In genomic region chr2:214876815-214877214, GRCh38 we compare ENCODE assay signal across 28 cellular contexts.
"Had no signal": no experiment of that assay in that cellular context is flagged by ENCODE, and none has a peak within 500 bp of the region (broad histone marks: within the 10 kb centered on the region; RNA-seq: fewer than 3 reads in every experiment).

No MANE protein-coding gene starts in this region.

- H3K4me3 ChIP-seq: colonic mucosa, coronary artery, dorsolateral prefrontal cortex, esophagus muscularis mucosa, esophagus squamous epithelium, gastrocnemius medialis, gastroesophageal sphincter, heart left ventricle, heart right ventricle had no signal

- H3K27ac Mint-ChIP-seq: dendritic cell treated with granulocyte-macrophage colony-stimulating factor and Interleukin-4, amounts not matched to agents 40 ng/mL and 50 ng/mL, for 4 days; effector memory CD8-positive, alpha-beta T cell; endodermal cell had no signal

- H3K36me3 ChIP-seq: colonic mucosa, esophagus muscularis mucosa, esophagus squamous epithelium, gastrocnemius medialis, gastroesophageal sphincter, heart left ventricle, heart right ventricle had no signal

- H3K27me3 Mint-ChIP-seq: dendritic cell treated with granulocyte-macrophage colony-stimulating factor and Interleukin-4, amounts not matched to agents 40 ng/mL and 50 ng/mL, for 4 days had no signal

- H3K27me3 ChIP-seq: colonic mucosa, dorsolateral prefrontal cortex, esophagus muscularis mucosa, esophagus squamous epithelium, foreskin keratinocyte, gastrocnemius medialis, gastroesophageal sphincter, heart left ventricle, heart right ventricle had no signal

- ATAC-seq: effector memory CD8-positive, alpha-beta T cell; esophagus mucosa; foreskin keratinocyte; gastrocnemius medialis; gastroesophageal sphincter; heart left ventricle; heart right ventricle had no signal

- FAIRE-seq: colon, endometrium, endothelial cell of umbilical vein had no signal

- H3K9me3 ChIP-seq: colonic mucosa, esophagus squamous epithelium had no signal

- H3K4me1 ChIP-seq: colonic mucosa, esophagus muscularis mucosa, esophagus squamous epithelium, foreskin keratinocyte, gastrocnemius medialis, gastroesophageal sphincter, heart left ventricle, heart right ventricle had no signal

- H3K4me1 Mint-ChIP-seq: endodermal cell had no signal

- H3K4me3 Mint-ChIP-seq: dendritic cell treated with granulocyte-macrophage colony-stimulating factor and Interleukin-4, amounts not matched to agents 40 ng/mL and 50 ng/mL, for 4 days; effector memory CD8-positive, alpha-beta T cell; endodermal cell had no signal

- H3K27ac ChIP-seq: colonic mucosa, coronary artery, dorsolateral prefrontal cortex, epithelial cell of prostate, esophagus muscularis mucosa, esophagus squamous epithelium, foreskin keratinocyte, gastrocnemius medialis, gastroesophageal sphincter, heart left ventricle, heart right ventricle had no signal

- DNase-seq: colonic mucosa; cortex of kidney; dermis blood vessel endothelial cell; dorsolateral prefrontal cortex; effector CD4-positive, alpha-beta T cell; effector CD8-positive, alpha-beta T cell; effector memory CD4-positive, alpha-beta T cell; effector memory CD8-positive, alpha-beta T cell; endodermal cell; erythroblast; esophagus squamous epithelium; foreskin fibroblast; foreskin keratinocyte; foreskin melanocyte; gastrocnemius medialis; glutamatergic neuron; head of caudate nucleus; heart left ventricle; heart right ventricle had no signal
